Comparison of ENCODE assay signal across 21 cellular contexts in the genomic region with DNA sequence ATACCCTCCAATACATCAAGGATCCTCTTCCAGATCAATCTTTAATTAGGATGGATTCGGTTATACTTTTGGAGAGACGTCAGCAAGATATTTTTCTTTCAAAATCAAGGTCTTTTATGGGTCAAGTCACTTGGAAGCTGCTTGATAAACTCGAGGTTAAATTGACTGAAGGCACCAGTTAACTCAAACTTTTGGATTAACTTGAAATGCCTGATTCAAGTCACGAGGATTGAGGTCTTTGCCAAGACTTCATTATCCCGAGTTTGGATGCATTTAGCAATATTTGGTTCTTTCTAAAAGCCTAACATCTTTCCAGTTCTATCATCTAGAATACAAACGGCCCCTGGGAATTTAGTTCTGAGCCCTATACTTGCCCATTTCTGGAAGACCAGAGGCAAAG.
"Had no signal": no experiment of that assay in that cellular context is flagged by ENCODE, and none has a peak within 500 bp of the region (broad histone marks: within the 10 kb centered on the region; RNA-seq: fewer than 3 reads in every experiment).

No MANE protein-coding gene starts in this region.

- H3K36me3 ChIP-seq: ovary, suprapubic skin, upper lobe of left lung had no signal

- H3K4me1 ChIP-seq: body of pancreas, suprapubic skin had no signal

- H3K27me3 ChIP-seq: body of pancreas, ovary, suprapubic skin, upper lobe of left lung had no signal

- H3K9me3 ChIP-seq: body of pancreas, ovary, suprapubic skin, upper lobe of left lung had no signal

- H3K9me3 Mint-ChIP-seq: endodermal cell, natural killer cell had no signal

- H3K27ac ChIP-seq: body of pancreas, suprapubic skin, upper lobe of left lung had no signal

- H3K4me3 ChIP-seq: body of pancreas, ovary, suprapubic skin, upper lobe of left lung had no signal

- H3K36me3 Mint-ChIP-seq: activated naive CD8-positive, alpha-beta T cell; natural killer cell had no signal

- ATAC-seq: activated CD4-positive, CD25-positive, alpha-beta regulatory T cell treated with anti-CD3 and anti-CD28 coated beads, Interleukin-2, amount 50 U/mL, for 24 hours; body of pancreas; natural killer cell had no signal

- H3K4me1 Mint-ChIP-seq: endodermal cell, natural killer cell had no signal

- H3K27ac Mint-ChIP-seq: activated naive CD8-positive, alpha-beta T cell; endodermal cell; natural killer cell had no signal

- H3K4me3 Mint-ChIP-seq: activated naive CD8-positive, alpha-beta T cell; endodermal cell; natural killer cell had no signal

- DNase-seq: activated CD8-positive, alpha-beta memory T cell treated with anti-CD3 and anti-CD28 coated beads for 24 hours; activated CD8-positive, alpha-beta memory T cell treated with anti-CD3 and anti-CD28 coated beads, Interleukin-2, amount 50 U/mL, for 48 hours; activated gamma-delta T cell treated with Interleukin-2 at 50 U/mL for 16 hours; activated T-cell treated with anti-CD3 and anti-CD28 coated beads, Interleukin-2, amount 50 U/mL, for 48 hours; amniotic stem cell; body of pancreas; caudate nucleus; endodermal cell; mesendoderm; natural killer cell; ovary; SHP77; stimulated activated CD4-positive, alpha-beta T cell treated with anti-CD3 and anti-CD28 coated beads, Interleukin-12 subunit alpha, Interleukin-12 subunit beta, amount 100 ng/mL, for 4 hours; stimulated activated CD4-positive, alpha-beta T cell treated with anti-CD3 and anti-CD28 coated beads, Interleukin-1b, Interleukin-23, amount 100 ng/mL, for 48 hours; stimulated activated CD8-positive, alpha-beta memory T cell treated with anti-CD3 and anti-CD28 coated beads, Interleukin-4, amount 100 ng/mL, for 48 hours; stimulated activated naive CD4-positive, alpha-beta T cell; T1000; upper lobe of left lung had no signal
